In genomic region chr9:137459601-137460362, GRCh38 we compare ENCODE assay signal across 1 cellular context.
A peak's percentile ranks its signal among the peaks of the same experiment; 100 is the strongest.
TF ChIP-seq lines count a peak whose summit lies in the region.

No MANE protein-coding gene starts in this region.

TF ChIP-seq in HepG2, 621 proteins besides CTCF, POLR2A, EP300 and RAD21 (continues in another document):
- TF ChIP-seq ZNF710 (CRISPR knock-in tag; IDR thresholded peaks at IDR 0.05; ENCODE audit: borderline replicate concordance): no peak
- TF ChIP-seq SMARCE1 (IDR thresholded peaks at IDR 0.05; ENCODE audit: borderline replicate concordance): no peak
- TF ChIP-seq ZNF569 (CRISPR knock-in tag; IDR thresholded peaks at IDR 0.05; ENCODE audit: borderline replicate concordance): no peak
- TF ChIP-seq ZNF772 (CRISPR knock-in tag; IDR thresholded peaks at IDR 0.05): peak; percentile 75; the same call in 1 of the 2 replicates
- TF ChIP-seq ZFP91 (CRISPR knock-in tag; IDR thresholded peaks at IDR 0.05; ENCODE audit: borderline replicate concordance): peak; percentile 75; the same call in 1 of the 2 replicates
- TF ChIP-seq ZNF616 (CRISPR knock-in tag; IDR thresholded peaks at IDR 0.05; ENCODE audit: low read depth): no peak
- no peak for TF ChIP-seq MED8 (CRISPR knock-in tag; IDR thresholded peaks at IDR 0.05; ENCODE audit: insufficient replicate concordance)
- TF ChIP-seq ZNF615 (CRISPR knock-in tag; IDR thresholded peaks at IDR 0.05; ENCODE audit: borderline replicate concordance): no peak
- no peak for TF ChIP-seq ARID2 (CRISPR knock-in tag; IDR thresholded peaks at IDR 0.05; ENCODE audit: borderline replicate concordance)
- TF ChIP-seq U2AF1 (optimal IDR thresholded peaks at IDR 0.05; ENCODE audit: low read depth, low read length): no peak
- no peak for TF ChIP-seq ZBTB10 (CRISPR knock-in tag; IDR thresholded peaks at IDR 0.05; ENCODE audit: borderline replicate concordance)
- no peak for TF ChIP-seq ATF4 (CRISPR knock-in tag; IDR thresholded peaks at IDR 0.05)
- no peak for TF ChIP-seq ZNF451 (CRISPR knock-in tag; IDR thresholded peaks at IDR 0.05)
- TF ChIP-seq SP4 (CRISPR knock-in tag; IDR thresholded peaks at IDR 0.05): no peak
- no peak for TF ChIP-seq RNF2 (conservative IDR thresholded peaks at IDR 0.05; ENCODE audit: low read depth)
- TF ChIP-seq MTF2 (CRISPR knock-in tag; IDR thresholded peaks at IDR 0.05; ENCODE audit: borderline replicate concordance): no peak
- TF ChIP-seq NPAS2 (CRISPR knock-in tag; IDR thresholded peaks at IDR 0.05; ENCODE audit: borderline replicate concordance): no peak
- TF ChIP-seq KMT2A (CRISPR knock-in tag; IDR thresholded peaks at IDR 0.05): no peak; the same call in 1 of the 2 replicates
- TF ChIP-seq ZNF260 (CRISPR knock-in tag; IDR thresholded peaks at IDR 0.05; ENCODE audit: borderline replicate concordance, low read depth): no peak
- 0 out of 2 replicates have a peak, but pooled peaks have one; percentile 16 for TF ChIP-seq ZMYM3 (CRISPR knock-in tag; IDR thresholded peaks at IDR 0.05)
- no peak for TF ChIP-seq ATM (IDR thresholded peaks at IDR 0.05; ENCODE audit: borderline replicate concordance)
- TF ChIP-seq SNRNP70 (IDR thresholded peaks at IDR 0.05; ENCODE audit: low read depth, low read length): no peak
- no peak for TF ChIP-seq CBFB (CRISPR knock-in tag; IDR thresholded peaks at IDR 0.05)
- no peak for TF ChIP-seq SIN3A (IDR thresholded peaks at IDR 0.05; ENCODE audit: borderline replicate concordance, low read depth, low read length)
- TF ChIP-seq ZFYVE20 (CRISPR knock-in tag; IDR thresholded peaks at IDR 0.05; ENCODE audit: borderline replicate concordance, low read depth): no peak
- TF ChIP-seq MTF1 (CRISPR knock-in tag; IDR thresholded peaks at IDR 0.05): no peak
- TF ChIP-seq RELA (CRISPR knock-in tag; IDR thresholded peaks at IDR 0.05): no peak; the same call in 1 of the 2 replicates
- TF ChIP-seq WIZ (CRISPR knock-in tag; IDR thresholded peaks at IDR 0.05): no peak
- no peak for TF ChIP-seq ZNF773 (CRISPR knock-in tag; IDR thresholded peaks at IDR 0.05; ENCODE audit: borderline replicate concordance)
- TF ChIP-seq AGO1 (IDR thresholded peaks at IDR 0.05; ENCODE audit: low read depth, low read length, poor library complexity, severe bottlenecking): no peak
- no peak for TF ChIP-seq ZSCAN21 (CRISPR knock-in tag; IDR thresholded peaks at IDR 0.05; ENCODE audit: borderline replicate concordance)
- TF ChIP-seq SETDB1 (CRISPR knock-in tag; IDR thresholded peaks at IDR 0.05; ENCODE audit: borderline replicate concordance): no peak
- no peak for TF ChIP-seq FOSL2 (CRISPR knock-in tag; IDR thresholded peaks at IDR 0.05)
- 0 out of 2 replicates have a peak, but pooled peaks have one; percentile 42 for TF ChIP-seq ZSCAN31 (CRISPR knock-in tag; IDR thresholded peaks at IDR 0.05; ENCODE audit: low read depth)
- TF ChIP-seq ZNF230 (CRISPR knock-in tag; IDR thresholded peaks at IDR 0.05): no peak
- TF ChIP-seq ARNTL (CRISPR knock-in tag; IDR thresholded peaks at IDR 0.05): no peak
- TF ChIP-seq ATF3 (CRISPR knock-in tag; IDR thresholded peaks at IDR 0.05): no peak
- TF ChIP-seq GRHL1 (CRISPR knock-in tag; conservative IDR thresholded peaks at IDR 0.05): no peak
- TF ChIP-seq CBX5 (CRISPR knock-in tag; IDR thresholded peaks at IDR 0.05; ENCODE audit: borderline replicate concordance): no peak
- no peak for TF ChIP-seq CAMTA2 (CRISPR knock-in tag; IDR thresholded peaks at IDR 0.05; ENCODE audit: borderline replicate concordance)
- no peak for TF ChIP-seq SMAD9 (CRISPR knock-in tag; IDR thresholded peaks at IDR 0.05)
- peak; percentile 28 for TF ChIP-seq ZNF407 (CRISPR knock-in tag; IDR thresholded peaks at IDR 0.05; ENCODE audit: not compliant biosample characterization)
- TF ChIP-seq ZNF362 (CRISPR knock-in tag; IDR thresholded peaks at IDR 0.05; ENCODE audit: borderline replicate concordance): no peak
- no peak for TF ChIP-seq CREB1 (IDR thresholded peaks at IDR 0.05)
- no peak for TF ChIP-seq CREB1 (CRISPR knock-in tag; IDR thresholded peaks at IDR 0.05)
- no peak for TF ChIP-seq HNRNPH1 (optimal IDR thresholded peaks at IDR 0.05; ENCODE audit: low read depth, low read length)
- no peak for TF ChIP-seq KLF9 (CRISPR knock-in tag; IDR thresholded peaks at IDR 0.05; ENCODE audit: low read depth)
- TF ChIP-seq HDAC2 (CRISPR knock-in tag; IDR thresholded peaks at IDR 0.05): 0 out of 2 replicates have a peak, but pooled peaks have one; percentile 42
